Comparison of ENCODE assay signal across 11 cellular contexts in the genomic region with DNA sequence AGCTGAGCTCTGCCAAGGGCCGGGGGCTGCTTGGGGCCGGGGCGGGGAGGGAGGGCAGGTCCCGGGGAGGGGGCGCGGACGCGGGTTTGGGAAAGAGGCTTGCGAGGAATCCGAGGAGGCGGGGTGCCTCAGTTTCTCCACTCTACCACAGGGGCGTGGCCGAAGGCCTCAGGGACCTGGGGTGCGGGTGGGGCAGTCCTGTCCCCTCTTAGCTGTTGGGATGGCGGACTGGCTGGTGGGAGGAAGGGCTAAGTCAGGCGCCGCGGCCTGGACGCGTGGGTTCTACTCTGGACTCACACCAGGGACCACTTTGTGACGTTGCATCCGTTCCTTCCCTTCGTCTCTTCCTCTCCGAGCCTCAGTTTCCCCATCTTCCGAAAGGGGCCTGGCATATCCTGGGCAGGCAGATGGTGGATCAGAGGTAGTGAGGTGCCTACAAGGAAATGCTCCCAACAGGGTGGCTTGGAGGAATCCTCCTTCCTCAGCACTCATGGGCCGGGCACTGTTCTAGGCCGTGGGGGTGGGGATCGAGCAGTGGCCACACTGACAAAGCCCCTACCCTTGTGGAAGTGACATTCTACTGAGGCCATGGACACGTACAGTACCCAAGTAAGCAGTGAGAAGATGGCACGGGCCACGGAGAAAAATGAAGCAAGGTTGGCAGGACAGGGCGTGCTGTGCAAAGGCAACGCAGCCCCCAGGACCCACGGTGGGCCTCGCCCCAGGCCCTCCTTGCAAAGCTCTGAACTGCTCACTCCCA. TPM values are rescaled to one million over a fixed set of nuclear protein-coding genes. Genes with fewer than 3 reads are reported as not detected.
DNase-seq lines count a peak whose midpoint lies in the region; TF ChIP-seq lines count a peak whose summit lies in the region.
"Had no signal": no experiment of that assay in that cellular context is flagged by ENCODE, and none has a peak within 500 bp of the region (broad histone marks: within the 10 kb centered on the region; RNA-seq: fewer than 3 reads in every experiment).

No MANE protein-coding gene starts in this region.

- H4K20me1 ChIP-seq in Karpas-422 (ENCODE audit: insufficient read depth, low read depth, low read length), result no peaks in the 10 kb centered on the region

- TF ChIP-seq POLR2A in testis (IDR thresholded peaks at IDR 0.05), result no peak

- TF ChIP-seq CTCF in astrocyte of the cerebellum (IDR thresholded peaks at IDR 0.05; ENCODE audit: low read depth, low read length, missing control alignments), result no peak
- TF ChIP-seq CTCF in testis (IDR thresholded peaks at IDR 0.05), result no peak

- WGBS in mesodermal cell (ENCODE audit: insufficient coverage in 2 of 2), 2 experiments, result 68 to 85% methylated on average over 19 to 26 of the region's 35 CpGs
- WGBS in testis, 2 donors, result 34 to 48% methylated on average over 26 to 34 of the region's 35 CpGs

- H3K27me3 ChIP-seq in testis, result no peaks in the 10 kb centered on the region
- H3K27me3 ChIP-seq in Karpas-422 (ENCODE audit: low read length), result no peaks in the 10 kb centered on the region

- H3K9me2 ChIP-seq in Karpas-422 (replicated peaks; ENCODE audit: insufficient read depth, low read length), result no peaks in the 10 kb centered on the region

- no peak overlapping the region for H3K9ac ChIP-seq in Karpas-422 (ENCODE audit: low read length)

- H3K36me3 ChIP-seq in mesodermal cell (ENCODE audit: control insufficient read depth, insufficient read depth, low read length) (no peaks in the 10 kb centered on the region), testis (ENCODE audit: low read depth, missing control alignments) (no peaks in the 10 kb centered on the region), Karpas-422 (ENCODE audit: insufficient read depth, low read length) (no peaks in the 10 kb centered on the region)

- no peaks in the 10 kb centered on the region for H3K79me2 ChIP-seq in Karpas-422 (ENCODE audit: low read length)

- H3K4me3 ChIP-seq in astrocyte of the cerebellum (ENCODE audit: low read depth, low read length), result peak overlapping the region; percentile 33
- H3K4me3 ChIP-seq in mesodermal cell (ENCODE audit: extremely low read depth, insufficient read depth, low read length, poor library complexity, severe bottlenecking), result peak overlapping the region; percentile 51
- H3K4me3 ChIP-seq in testis, result peak overlapping the region; percentile 48 to 63
- H3K4me3 ChIP-seq in Karpas-422 (ENCODE audit: low read length), result no peak overlapping the region

- H3K27ac ChIP-seq in mesodermal cell (ENCODE audit: low read depth, low read length, severe bottlenecking) (no peak overlapping the region), testis (no peak overlapping the region), Karpas-422 (ENCODE audit: low read length) (no peak overlapping the region)

- H3K4me2 ChIP-seq in Karpas-422 (ENCODE audit: low read depth, low read length, poor library complexity, severe bottlenecking), result no peak overlapping the region

- H3K4me1 ChIP-seq in mesodermal cell (ENCODE audit: control insufficient read depth, insufficient read depth, low read length, poor library complexity, severe bottlenecking) (peaks cover 10% of the 10 kb centered on the region), testis (peaks cover 21% of the 10 kb centered on the region), Karpas-422 (ENCODE audit: low read length) (peaks cover 15% of the 10 kb centered on the region)

- in situ Hi-C loops in astrocyte of the cerebellum (cut with HindIII; ENCODE audit: low sequenced_read_pairs), result no loop called here

- no peaks in the 10 kb centered on the region for H3K9me3 ChIP-seq in mesodermal cell (ENCODE audit: control insufficient read depth, low read length)
- no peaks in the 10 kb centered on the region for H3K9me3 ChIP-seq in testis
- no peaks in the 10 kb centered on the region for H3K9me3 ChIP-seq in Karpas-422 (ENCODE audit: low read length)

- intact Hi-C loops in testis (cut with DNase I; ENCODE audit: low total_unique reads), result no loop called here

- no peak overlapping the region for H2AFZ ChIP-seq in Karpas-422 (ENCODE audit: low read length)

- peak; percentile 41 for DNase-seq in activated effector memory CD4-positive, alpha-beta T cell treated with anti-CD3 and anti-CD28 coated beads, Interleukin-2, amount 50 U/mL, for 16 hours
- DNase-seq in activated effector memory CD4-positive, alpha-beta T cell treated with Interleukin-2 at 50 U/mL for 16 hours, result no peak
- DNase-seq in astrocyte of the cerebellum (ENCODE audit: low read depth) (no peak), testis (no peak), Karpas-422 (no peak), DMS 273 (lab: John Stamatoyannopoulos, UW; ENCODE audit: unreplicated experiment) (no peak), superior temporal gyrus (ENCODE audit: extremely low spot score) (no peak)
- DNase-seq: NCI-H748 treated with DMSO at 0.1 percent for 48 hours, SW 1271 had no signal

RNA-seq across cellular contexts. Expression of gene IGLL1, which starts 13.2 kb away (rescaled TPM):
- polyA plus RNA-seq in mesodermal cell (2013, experiment 1 of 2), result not detected
- polyA plus RNA-seq in mesodermal cell (2013, experiment 2 of 2), result not detected
- 10 to 100 TPM in 1 of 2 donors, 1 to 10 TPM in 1; 6.9 to 24.6 TPM for total RNA-seq in testis
- 36.9 TPM for polyA plus RNA-seq in testis (ENCODE audit: insufficient read depth, low read depth, low replicate concordance)
- 100 and 171 TPM in 2 replicates for total RNA-seq in Karpas-422 (2014; rRNA removed; shearing (Covaris generic); ENCODE audit: low replicate concordance)
- total RNA-seq: pulmonary artery endothelial cell had no signal
